Comparison of ENCODE assay signal across 9 cellular contexts in the genomic region with DNA sequence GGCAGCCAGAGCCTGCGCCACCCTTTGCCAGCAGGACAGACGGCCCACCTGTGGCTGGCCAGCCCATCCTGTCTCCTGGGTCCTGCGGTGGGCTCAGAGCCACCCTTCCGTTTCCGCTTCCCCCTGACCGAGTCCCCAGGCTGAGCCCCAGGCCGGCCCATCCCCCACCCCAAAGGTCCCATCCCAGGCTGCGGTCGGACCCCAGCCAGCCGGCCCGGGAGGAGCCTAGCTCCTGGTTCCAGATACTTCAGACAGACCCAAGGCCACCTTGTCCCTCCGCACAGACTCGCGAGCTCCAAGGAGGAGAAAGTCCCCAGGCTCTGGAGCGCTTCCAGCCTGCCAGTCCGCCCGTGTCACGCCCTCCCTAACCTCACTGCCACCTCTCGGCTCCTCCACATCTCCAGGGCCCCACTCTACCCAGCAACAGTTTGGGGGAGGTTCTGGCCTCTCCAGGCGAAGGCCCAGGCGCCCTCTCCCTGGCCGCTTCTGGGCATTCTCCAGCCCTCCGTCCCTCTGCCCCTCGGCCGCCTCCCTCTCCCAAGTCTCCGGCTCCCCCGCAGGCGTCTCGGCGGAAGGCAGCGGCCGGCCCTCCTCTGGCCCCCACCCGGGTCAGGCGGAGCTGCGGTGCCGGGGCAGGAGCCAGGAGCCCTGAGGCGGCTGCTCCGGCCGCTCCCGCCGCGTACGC. TPM values are rescaled to one million over a fixed set of nuclear protein-coding genes. Genes with fewer than 3 reads are reported as not detected.
DNase-seq lines count a peak whose midpoint lies in the region; ATAC-seq, FAIRE-seq and TF ChIP-seq lines count a peak whose summit lies in the region.
"Had no signal": no experiment of that assay in that cellular context is flagged by ENCODE, and none has a peak within 500 bp of the region (broad histone marks: within the 10 kb centered on the region; RNA-seq: fewer than 3 reads in every experiment).

No MANE protein-coding gene starts in this region.

- WGBS in small intestine, 3 donors, result 3 to 7% (median 4%) methylated on average over 41 to 43 of the region's 43 CpGs

- no peak for ATAC-seq in HG03342 (IDR thresholded peaks at IDR 0.05; ENCODE audit: unreplicated experiment)

- H3K27ac ChIP-seq in VCaP (peak overlapping the region; percentile 29; the same call in 1 of the 2 replicates), small intestine (ENCODE audit: low read depth in 1 of 2, low read length in 1 of 2) (no peak overlapping the region)

- peaks cover 83% of the 10 kb centered on the region for H3K27me3 ChIP-seq in iPS-15b (ENCODE audit: control insufficient read depth, insufficient read depth, low read length)
- peaks cover 7 to 12% of the 10 kb centered on the region in 2 donors for H3K27me3 ChIP-seq in small intestine (ENCODE audit: control insufficient read depth in 2 of 2, insufficient read depth in 2 of 2, low read length in 2 of 2)

- no peaks in the 10 kb centered on the region for H3K9me3 ChIP-seq in iPS-15b (ENCODE audit: control insufficient read depth, insufficient read depth, low read length)
- no peaks in the 10 kb centered on the region for H3K9me3 ChIP-seq in small intestine (ENCODE audit: control insufficient read depth, low read depth)

- peak overlapping the region; percentile 81 for H3K4me3 ChIP-seq in iPS-15b (ENCODE audit: low read depth, low read length)
- peak overlapping the region; percentile 22 to 25 for H3K4me3 ChIP-seq in small intestine (ENCODE audit: low read depth in 1 of 2, low read length in 2 of 2)

- TF ChIP-seq CTCF in VCaP (conservative IDR thresholded peaks at IDR 0.05), result no peak

- FAIRE-seq in small intestine (lab: Jason Lieb, UNC), result no peak
- FAIRE-seq: A204.1 had no signal

- H3K36me3 ChIP-seq in iPS-15b (ENCODE audit: control insufficient read depth, insufficient read depth, low read length) (no peaks in the 10 kb centered on the region), small intestine (ENCODE audit: control insufficient read depth in 2 of 2, insufficient read depth in 2 of 2, low read length in 2 of 2) (no peaks in the 10 kb centered on the region)

- H3K9ac ChIP-seq in iPS-15b (ENCODE audit: low read depth, low read length), result no peak overlapping the region

- DNase-seq in DMS153 (lab: John Stamatoyannopoulos, UW) (peak; percentile 27), DMS153 treated with DMSO at 0.1 percent for 48 hours (lab: John Stamatoyannopoulos, UW; ENCODE audit: unreplicated experiment) (no peak), small intestine (no peak), D341Med (ENCODE audit: low spot score) (no peak), OCI-M1 (lab: John Stamatoyannopoulos, UW) (no peak)

- H3K4me1 ChIP-seq in iPS-15b (ENCODE audit: control insufficient read depth, insufficient read depth, low read length) (peaks cover 12% of the 10 kb centered on the region), small intestine (ENCODE audit: control insufficient read depth in 2 of 2, insufficient read depth in 1 of 2, low read depth in 1 of 2, low read length in 1 of 2) (no peaks in the 10 kb centered on the region)

RNA-seq across cellular contexts. Expression of a gene that starts 0.8 kb away (rescaled TPM):
- polyA plus RNA-seq in small intestine, result 1 to 10 TPM in 1 of 3 donors, not detected in 2; 3.0 TPM
